Comparison of ENCODE assay signal across 16 cellular contexts in genomic region chr5:146646441-146646840, GRCh38.
"Had no signal": no experiment of that assay in that cellular context is flagged by ENCODE, and none has a peak within 500 bp of the region (broad histone marks: within the 10 kb centered on the region; RNA-seq: fewer than 3 reads in every experiment).

No MANE protein-coding gene starts in this region.

- H3K79me2 ChIP-seq: parathyroid adenoma had no signal

- H3K4me2 ChIP-seq: smooth muscle cell had no signal

- H3K9me3 ChIP-seq: heart left ventricle, neutrophil, stomach had no signal

- H3K4me3 ChIP-seq: heart left ventricle, smooth muscle cell, stomach had no signal

- H3K27me3 ChIP-seq: foreskin keratinocyte, heart left ventricle, neutrophil, stomach had no signal

- H3K27ac ChIP-seq: foreskin keratinocyte, heart left ventricle, neutrophil, parathyroid adenoma, stomach had no signal

- H3K4me1 ChIP-seq: foreskin keratinocyte, heart left ventricle, stomach had no signal

- H3K9ac ChIP-seq: parathyroid adenoma had no signal

- H3K36me3 ChIP-seq: heart left ventricle, neutrophil, stomach had no signal

- DNase-seq: activated CD4-positive, alpha-beta T cell treated with anti-CD3 and anti-CD28 coated beads, Interleukin-2, amount 10 ng/mL, durations not matched to agents 24 days and 14 days; activated CD8-positive, alpha-beta T cell treated with anti-CD3 and anti-CD28 coated beads for 36 hours; activated naive CD4-positive, alpha-beta T cell; activated naive CD8-positive, alpha-beta T cell treated with anti-CD3 and anti-CD28 coated beads, Interleukin-2, amount 10 ng/mL, durations not matched to agents 7 days and 5 days; activated T-cell treated with anti-CD3 and anti-CD28 coated beads, Interleukin-2, amount 50 U/mL, for 1 hour; amygdala; foreskin keratinocyte; heart left ventricle; naive thymus-derived CD8-positive, alpha-beta T cell; stimulated activated CD4-positive, alpha-beta T cell treated with anti-CD3 and anti-CD28 coated beads, Interleukin-4, amount 100 ng/mL, for 24 hours; stomach; T-helper 9 cell; trophoblast cell had no signal
